In genomic region chr4:147866532-147867271, GRCh38 we compare ENCODE assay signal across 8 cellular contexts.
DNase-seq lines count a peak whose midpoint lies in the region; ATAC-seq and TF ChIP-seq lines count a peak whose summit lies in the region.

No MANE protein-coding gene starts in this region.

- no peaks in the 10 kb centered on the region for H4K20me1 ChIP-seq in DND-41 (ENCODE audit: insufficient read depth, low read length)

- ATAC-seq in DND-41 (ENCODE audit: insufficient read depth, low read depth) (peak; percentile 99), GM21723 (IDR thresholded peaks at IDR 0.05; ENCODE audit: unreplicated experiment) (peak; percentile 83)

- H3K4me3 ChIP-seq in DND-41 (ENCODE audit: low read depth in 1 of 2, low read length in 2 of 2) (no peak overlapping the region), fibroblast of mammary gland (ENCODE audit: control insufficient read depth, low read depth, low read length) (no peak overlapping the region)

- no peaks in the 10 kb centered on the region for H3K9me3 ChIP-seq in DND-41 (ENCODE audit: insufficient read depth, low read length, severe bottlenecking)

- no peak overlapping the region for H3K27ac ChIP-seq in DND-41 (ENCODE audit: low read length)

- H3K4me2 ChIP-seq in DND-41 (ENCODE audit: insufficient read depth, low read length) = no peak overlapping the region

- in situ Hi-C loops in KBM-7 (cut with MboI; ENCODE audit: low pct_unique_long_range_greater_than_20kb, low sequenced_read_pairs) = loop anchor here (25.0 kb wide), 1 partner anchor 254 kb away; the partner anchor contains the start of gene TMEM184C

- no peaks in the 10 kb centered on the region for H3K36me3 ChIP-seq in DND-41 (ENCODE audit: insufficient read depth, low read length)

- H3K27me3 Mint-ChIP-seq in activated T-cell treated with anti-CD3 and anti-CD28 coated beads, Interleukin-2, amount 50 U/mL, for 24 hours = no peaks in the 10 kb centered on the region
- H3K27me3 Mint-ChIP-seq in nephron (ENCODE audit: low read depth) = no peaks in the 10 kb centered on the region

- peaks cover 10% of the 10 kb centered on the region for H3K36me3 Mint-ChIP-seq in activated T-cell treated with anti-CD3 and anti-CD28 coated beads, Interleukin-2, amount 50 U/mL, for 24 hours (ENCODE audit: low read depth)
- H3K36me3 Mint-ChIP-seq in nephron (ENCODE audit: low read depth) = peaks cover 6% of the 10 kb centered on the region

- H3K4me1 Mint-ChIP-seq in activated T-cell treated with anti-CD3 and anti-CD28 coated beads, Interleukin-2, amount 50 U/mL, for 24 hours (ENCODE audit: low read depth) = peaks cover 2% of the 10 kb centered on the region
- peaks cover 39% of the 10 kb centered on the region for H3K4me1 Mint-ChIP-seq in nephron

- H3K27me3 ChIP-seq in DND-41 (ENCODE audit: insufficient read depth, low read length, poor library complexity) = no peaks in the 10 kb centered on the region

- H3K9me3 Mint-ChIP-seq in activated T-cell treated with anti-CD3 and anti-CD28 coated beads, Interleukin-2, amount 50 U/mL, for 24 hours = no peaks in the 10 kb centered on the region
- no peaks in the 10 kb centered on the region for H3K9me3 Mint-ChIP-seq in nephron

- H3K27ac Mint-ChIP-seq in activated T-cell treated with anti-CD3 and anti-CD28 coated beads, Interleukin-2, amount 50 U/mL, for 24 hours = no peak overlapping the region
- H3K27ac Mint-ChIP-seq in nephron = peak overlapping the region in 1 of 3 experiments; percentile 21

- TF ChIP-seq CTCF in DND-41 (IDR thresholded peaks at IDR 0.05; ENCODE audit: borderline replicate concordance, extremely low read depth, low read length, poor library complexity, severe bottlenecking) (peak; percentile 99), fibroblast of mammary gland (conservative IDR thresholded peaks at IDR 0.05; ENCODE audit: control insufficient read depth, insufficient read depth, low read depth, low read length) (peak; percentile 100), nephron (IDR thresholded peaks at IDR 0.05; ENCODE audit: unreplicated experiment in 3 of 3) (peak; percentile 99 to 100 (median 100))

- H3K4me3 Mint-ChIP-seq in activated T-cell treated with anti-CD3 and anti-CD28 coated beads, Interleukin-2, amount 50 U/mL, for 24 hours = no peak overlapping the region
- no peak overlapping the region for H3K4me3 Mint-ChIP-seq in nephron

- H2AFZ ChIP-seq in DND-41 (ENCODE audit: low read depth, low read length) = no peak overlapping the region

- no peaks in the 10 kb centered on the region for H3K79me2 ChIP-seq in DND-41 (ENCODE audit: insufficient read depth, low read length)

- no peak overlapping the region for H3K9ac ChIP-seq in DND-41 (ENCODE audit: low read depth, low read length)

- no peaks in the 10 kb centered on the region for H3K4me1 ChIP-seq in DND-41 (ENCODE audit: insufficient read depth, low read length)

- DNase-seq in DND-41 (peak; percentile 86), KBM-7 (peak; percentile 87), OCI-M2 (lab: John Stamatoyannopoulos, UW; ENCODE audit: unreplicated experiment) (peak; percentile 64), fibroblast of mammary gland (ENCODE audit: low read depth) (peak; percentile 92)
- peak; percentile 91 for DNase-seq in activated T-cell treated with anti-CD3 and anti-CD28 coated beads, Interleukin-2, amount 50 U/mL, for 24 hours
- peak; percentile 87 for DNase-seq in stimulated activated naive CD4-positive, alpha-beta T cell treated with Interleukin-2 at 50 U/mL for 16 hours (lab: John Stamatoyannopoulos, UW)
